9 cellular contexts compared by ENCODE assay signal in genomic region chr1:46394872-46395465, GRCh38. TPM values are rescaled to one million over a fixed set of nuclear protein-coding genes. Genes with fewer than 3 reads are reported as not detected.
DNase-seq lines count a peak whose midpoint lies in the region; ATAC-seq and TF ChIP-seq lines count a peak whose summit lies in the region.
"Had no signal": no experiment of that assay in that cellular context is flagged by ENCODE, and none has a peak within 500 bp of the region (broad histone marks: within the 10 kb centered on the region; RNA-seq: fewer than 3 reads in every experiment).

No MANE protein-coding gene starts in this region.

- H3K9me3 Mint-ChIP-seq in Calu3 (ENCODE audit: low read depth, unreplicated experiment): peaks cover 8% of the 10 kb centered on the region
- H3K9me3 Mint-ChIP-seq in activated B cell treated with CpG ODN at 0.5 μM for 24 hours: peaks cover 4% of the 10 kb centered on the region

- ATAC-seq in activated B cell treated with CpG ODN at 0.5 μM for 24 hours (ENCODE audit: low read depth) (no peak), psoas muscle (peak; percentile 24 to 71 (median 46)), HG03097 (IDR thresholded peaks at IDR 0.05; ENCODE audit: low FRiP score, unreplicated experiment) (no peak)
- ATAC-seq: GM12878 had no signal

- peaks cover 18% of the 10 kb centered on the region for H3K36me3 Mint-ChIP-seq in Calu3 (ENCODE audit: insufficient read depth, unreplicated experiment)
- no peaks in the 10 kb centered on the region for H3K36me3 Mint-ChIP-seq in activated B cell treated with CpG ODN at 0.5 μM for 24 hours (ENCODE audit: low read depth)

- H3K4me3 Mint-ChIP-seq in Calu3 (ENCODE audit: low read depth, unreplicated experiment) (peak overlapping the region; percentile 86), activated B cell treated with CpG ODN at 0.5 μM for 24 hours (peak overlapping the region; percentile 71)

- CTCF ChIA-PET in Calu3 (lab: Charles Lee) (no interaction called here), activated B cell treated with CpG ODN at 0.5 μM for 24 hours (lab: Charles Lee) (no interaction called here)

- peaks cover 30% of the 10 kb centered on the region for H3K4me1 ChIP-seq in psoas muscle

- H3K27me3 Mint-ChIP-seq in Calu3 (ENCODE audit: unreplicated experiment): no peaks in the 10 kb centered on the region
- peaks cover 39% of the 10 kb centered on the region for H3K27me3 Mint-ChIP-seq in activated B cell treated with CpG ODN at 0.5 μM for 24 hours

- peak overlapping the region; percentile 81 for H3K4me3 ChIP-seq in iPS-11a (ENCODE audit: low read depth, low read length)
- peak overlapping the region; percentile 77 for H3K4me3 ChIP-seq in psoas muscle
- H3K4me3 ChIP-seq: GM12878 had no signal

- intact Hi-C loops in Calu3 (cut with micrococcal nuclease; ENCODE audit: unreplicated experiment): no loop called here
- intact Hi-C loops in activated B cell treated with CpG ODN at 0.5 μM for 24 hours (cut with micrococcal nuclease): no loop called here
- intact Hi-C loops in psoas muscle (cut with DNase I): no loop called here

- H3K27ac Mint-ChIP-seq in Calu3 (ENCODE audit: unreplicated experiment) (peak overlapping the region; percentile 34), activated B cell treated with CpG ODN at 0.5 μM for 24 hours (no peak overlapping the region)

- TF ChIP-seq CTCF in Calu3 (IDR thresholded peaks at IDR 0.05; ENCODE audit: unreplicated experiment) (no peak), activated B cell treated with CpG ODN at 0.5 μM for 24 hours (IDR thresholded peaks at IDR 0.05) (no peak), psoas muscle (IDR thresholded peaks at IDR 0.05) (no peak)

- peaks cover 27% of the 10 kb centered on the region for H3K4me1 Mint-ChIP-seq in Calu3 (ENCODE audit: low read depth, unreplicated experiment)
- H3K4me1 Mint-ChIP-seq in activated B cell treated with CpG ODN at 0.5 μM for 24 hours: peaks cover 8% of the 10 kb centered on the region

- DNase-seq in Calu3 (no peak), activated B cell treated with CpG ODN at 0.5 μM for 24 hours (no peak), psoas muscle (peak in 1 of 2 donors; percentile 66), NCI-H1092 (lab: John Stamatoyannopoulos, UW) (no peak), amniotic stem cell (lab: John Stamatoyannopoulos, UW) (no peak)
- no peak for DNase-seq in stimulated activated CD4-positive, alpha-beta T cell treated with anti-CD3 and anti-CD28 coated beads, Interleukin-15, amount 100 ng/mL, for 24 hours

- H3K27ac ChIP-seq in psoas muscle: peak overlapping the region; percentile 77

- H3K27me3 ChIP-seq in psoas muscle (ENCODE audit: insufficient read depth in 3 of 3, low read length in 2 of 3): no peaks in the 10 kb centered on the region

- H3K36me3 ChIP-seq in psoas muscle (ENCODE audit: insufficient read depth in 1 of 2, low read depth in 1 of 2): no peaks in the 10 kb centered on the region

- POLR2A ChIA-PET in activated B cell treated with CpG ODN at 0.5 μM for 24 hours (lab: Charles Lee): no interaction called here

- no peaks in the 10 kb centered on the region for H3K9me3 ChIP-seq in psoas muscle

- 13 to 17% (median 15%) methylated on average over 17 of the region's 17 CpGs for WGBS in psoas muscle, 3 donors

- BruUV-seq in Calu3 (replicated peaks; lab: Mats Ljungman, UMichigan): TSS peak; percentile 40

RNA-seq across cellular contexts. Expression of gene FAAH, which starts 0.9 kb away (rescaled TPM):
- total RNA-seq in Calu3 (2022): 31.4 and 34.2 TPM in 2 replicates
- 5.1 and 6.4 TPM in 2 replicates for total RNA-seq in activated B cell treated with CpG ODN at 0.5 μM for 24 hours
- total RNA-seq in psoas muscle: 10 to 100 TPM in 1 of 4 donors, 1 to 10 TPM in 3; 5.0 to 11.0 (median 7.6) TPM
- polyA plus RNA-seq in psoas muscle: 1 to 10 TPM; 1.6 to 5.7 (median 5.1) TPM

RNA-seq across cellular contexts. Expression of gene NSUN4, which starts 54.4 kb away (rescaled TPM):
- total RNA-seq in Calu3 (2022) (38.7 and 42.5 TPM in 2 replicates), activated B cell treated with CpG ODN at 0.5 μM for 24 hours (35.3 and 38.6 TPM in 2 replicates), psoas muscle (10 to 100 TPM; 13.3 to 25.3 (median 20.9) TPM)
- 10 to 100 TPM in 2 of 3 donors, 1 to 10 TPM in 1; 9.4 to 16.3 (median 10.7) TPM for polyA plus RNA-seq in psoas muscle

Comparison
In these comparisons a context has a peak if more than half of its experiments do, and no peak if none do; other contexts are left out.
1. ATAC-seq: peak in psoas muscle (4 of 4); none in activated B cell treated with CpG ODN at 0.5 μM for 24 hours (single experiment) and HG03097 (single experiment).